ENCODE assay signal across 12 cellular contexts in the genomic region with DNA sequence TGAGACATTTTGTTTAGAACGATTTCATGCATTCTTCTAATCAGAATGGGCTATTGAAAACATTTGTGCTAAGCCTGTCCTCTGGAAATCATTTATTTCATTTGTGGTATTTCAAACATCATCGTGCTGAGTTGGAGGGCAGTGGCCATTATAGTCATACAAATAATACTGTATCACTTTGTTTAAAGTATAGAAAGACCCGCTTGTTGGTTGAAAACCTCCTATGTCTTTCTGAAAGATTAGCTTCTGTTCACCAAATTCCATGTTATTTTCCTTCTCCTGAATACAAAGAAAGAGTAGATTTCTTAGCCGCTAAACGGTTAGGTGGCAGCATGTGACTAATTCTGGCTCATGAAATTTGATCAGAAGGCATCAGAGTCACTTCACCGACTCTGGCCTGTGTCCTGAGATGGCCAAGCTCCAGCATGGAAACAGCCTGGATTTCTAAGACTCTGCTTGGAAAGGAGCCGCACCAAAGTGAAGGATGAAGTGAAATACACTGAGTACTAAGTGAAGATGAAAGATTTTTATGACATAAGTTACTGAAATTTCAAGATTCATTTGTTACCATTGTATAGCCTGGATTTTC.
DNase-seq lines count a peak whose midpoint lies in the region; ATAC-seq, FAIRE-seq and TF ChIP-seq lines count a peak whose summit lies in the region.
"Had no signal": no experiment of that assay in that cellular context is flagged by ENCODE, and none has a peak within 500 bp of the region (broad histone marks: within the 10 kb centered on the region; RNA-seq: fewer than 3 reads in every experiment).

No MANE protein-coding gene starts in this region.

- peak overlapping the region; percentile 55 for H3K4me3 ChIP-seq in psoas muscle

- no peaks in the 10 kb centered on the region for H3K9me3 ChIP-seq in psoas muscle

- in situ Hi-C loops in SK-MEL-5 (cut with HindIII; ENCODE audit: low pct_unique_long_range_greater_than_20kb, low sequenced_read_pairs), result no loop called here

- TF ChIP-seq CTCF in C4-2B (conservative IDR thresholded peaks at IDR 0.05) (peak; percentile 38), psoas muscle (IDR thresholded peaks at IDR 0.05) (no peak)

- 22 to 36% (median 26%) methylated on average over 7 of the region's 7 CpGs for WGBS in psoas muscle, 3 donors

- TF ChIP-seq POLR2A in GM12892 (IDR thresholded peaks at IDR 0.05; ENCODE audit: low read depth, low read length), result no peak

- H3K27me3 ChIP-seq in psoas muscle (ENCODE audit: insufficient read depth in 3 of 3, low read length in 2 of 3), result no peaks in the 10 kb centered on the region

- H3K4me1 ChIP-seq in psoas muscle, result peaks cover 8% of the 10 kb centered on the region

- DNase-seq in SK-MEL-5 (ENCODE audit: low read depth, low spot score), result peak; percentile 79
- peak; percentile 86 for DNase-seq in globus pallidus (ENCODE audit: low spot score)
- peak; percentile 79 to 87 for DNase-seq in psoas muscle
- DNase-seq in NCI-H1930 (lab: John Stamatoyannopoulos, UW), result no peak
- DNase-seq in amniotic stem cell (lab: John Stamatoyannopoulos, UW), result no peak
- DNase-seq in 8988T, result no peak
- no peak for DNase-seq in GM12892 (ENCODE audit: insufficient read length)
- DNase-seq: CD4-positive, alpha-beta memory T cell; KBM-7; left colon had no signal

- peak; percentile 91 to 95 (median 94) for ATAC-seq in psoas muscle
- ATAC-seq: left colon, Panc1 had no signal

- H3K27ac ChIP-seq in C4-2B, result peak overlapping the region; percentile 73; the same call in 1 of the 2 replicates
- H3K27ac ChIP-seq in psoas muscle, result peak overlapping the region; percentile 70

- no peak for FAIRE-seq in GM12892 (lab: Jason Lieb, UNC)

- no peaks in the 10 kb centered on the region for H3K36me3 ChIP-seq in psoas muscle (ENCODE audit: insufficient read depth in 1 of 2, low read depth in 1 of 2)

- intact Hi-C loops in psoas muscle (cut with DNase I), result loop anchor here (5.0 to 10.0 kb wide), 4 partner anchors 107 to 450 kb away; no protein-coding TSS in a partner anchor

Comparison
In these comparisons a context has a peak if more than half of its experiments do, and no peak if none do; other contexts are left out.
1. DNase-seq: peak in SK-MEL-5 (single experiment), globus pallidus (single experiment) and psoas muscle (2 of 2); none in NCI-H1930 (0 of 2), amniotic stem cell (single experiment), 8988T (single experiment) and GM12892 (single experiment).